17 cellular contexts compared by ENCODE assay signal in the genomic region with DNA sequence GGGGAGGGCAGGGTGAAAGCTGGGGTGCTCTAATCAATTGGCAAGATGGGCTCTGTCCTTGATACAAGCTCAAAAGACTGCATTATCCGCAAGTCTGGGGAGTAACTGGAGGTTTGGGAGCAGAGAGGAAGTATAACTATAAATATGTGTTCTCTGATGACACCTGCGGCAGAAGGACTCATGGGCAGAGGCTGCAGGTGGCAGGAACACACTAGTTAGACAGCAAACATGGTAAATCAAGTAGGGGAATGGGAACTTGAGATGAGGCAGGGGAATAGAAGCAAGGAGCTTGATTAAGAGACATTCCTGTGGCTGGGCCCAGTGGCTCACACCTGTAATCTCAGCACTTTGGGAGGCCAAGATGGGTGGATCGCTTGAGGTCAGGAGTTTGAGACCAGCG. TPM values are rescaled to one million over a fixed set of nuclear protein-coding genes. Genes with fewer than 3 reads are reported as not detected.
DNase-seq lines count a peak whose midpoint lies in the region; ATAC-seq and TF ChIP-seq lines count a peak whose summit lies in the region.
"Had no signal": no experiment of that assay in that cellular context is flagged by ENCODE, and none has a peak within 500 bp of the region (broad histone marks: within the 10 kb centered on the region; RNA-seq: fewer than 3 reads in every experiment).

No MANE protein-coding gene starts in this region.

- H3K4me3 Mint-ChIP-seq in CD8-positive, alpha-beta memory T cell, result peak overlapping the region in 4 of 7 donors; percentile 6 to 37 (median 21)
- H3K4me3 Mint-ChIP-seq in mesothelial cell of epicardium, result no peak overlapping the region

- H4K20me1 ChIP-seq in BLaER1 (no peaks in the 10 kb centered on the region), OCI-LY7 (ENCODE audit: insufficient read depth, low read length) (no peaks in the 10 kb centered on the region; the same call in 1 of the 2 replicates)

- TF ChIP-seq CTCF in OCI-LY7 (conservative IDR thresholded peaks at IDR 0.05; ENCODE audit: low read length) (0 out of 2 replicates have a peak, but pooled peaks have one; percentile 16), mesothelial cell of epicardium (IDR thresholded peaks at IDR 0.05; ENCODE audit: unreplicated experiment) (no peak)

- no peaks in the 10 kb centered on the region for H3K9me2 ChIP-seq in OCI-LY7 (ENCODE audit: insufficient read depth, low read length)

- H3K27ac ChIP-seq in BLaER1 (no peak overlapping the region), OCI-LY7 (ENCODE audit: low read depth, low read length, poor library complexity, severe bottlenecking) (peak overlapping the region; percentile 53)
- no peak overlapping the region for H3K27ac ChIP-seq in CD8-positive, alpha-beta memory T cell (ENCODE audit: low read depth, low read length)
- H3K27ac ChIP-seq: epithelial cell of prostate, gastroesophageal sphincter had no signal

- H3K4me1 Mint-ChIP-seq in CD8-positive, alpha-beta memory T cell, result peaks cover 21 to 45% (median 34%) of the 10 kb centered on the region in 3 donors
- H3K4me1 Mint-ChIP-seq in mesothelial cell of epicardium, result peaks cover 30% of the 10 kb centered on the region

- intact Hi-C loops in OCI-LY7 (cut with micrococcal nuclease; ENCODE audit: unreplicated experiment), result no loop called here

- H3K79me2 ChIP-seq in OCI-LY7 (ENCODE audit: insufficient read depth, low read depth, low read length), result peaks cover 57% of the 10 kb centered on the region

- POLR2A ChIA-PET in CD8-positive, alpha-beta memory T cell (lab: Charles Lee), result interaction anchor here (1.0 kb wide), 1 partner anchor 18 kb away, joined by 3 read pairs; no protein-coding TSS in a partner anchor
- POLR2A ChIA-PET in OCI-LY7 (lab: Charles Lee), result interaction anchor here (1.0 to 1.4 kb wide), 2 partner anchors 18 to 107 kb away, joined by 3 to 12 read pairs; no protein-coding TSS in a partner anchor

- ATAC-seq in GM21390 (IDR thresholded peaks at IDR 0.05; ENCODE audit: unreplicated experiment), result no peak
- ATAC-seq: gastroesophageal sphincter, Panc1, right cardiac atrium had no signal

- peak overlapping the region in 7 of 8 donors; percentile 0 to 88 (median 66) for H3K27ac Mint-ChIP-seq in CD8-positive, alpha-beta memory T cell
- H3K27ac Mint-ChIP-seq in mesothelial cell of epicardium, result peak overlapping the region; percentile 66

- H3K36me3 ChIP-seq in BLaER1, result no peaks in the 10 kb centered on the region
- no peaks in the 10 kb centered on the region for H3K36me3 ChIP-seq in CD8-positive, alpha-beta memory T cell (ENCODE audit: insufficient read depth, low read length)
- H3K36me3 ChIP-seq in OCI-LY7 (ENCODE audit: insufficient read depth, low read length), result peaks cover 5% of the 10 kb centered on the region; the same call in 1 of the 2 replicates
- H3K36me3 ChIP-seq: gastroesophageal sphincter had no signal

- H3K4me1 ChIP-seq in BLaER1 (peaks cover 46% of the 10 kb centered on the region), OCI-LY7 (ENCODE audit: insufficient read depth, low read length, poor library complexity, severe bottlenecking) (peaks cover 60% of the 10 kb centered on the region)
- H3K4me1 ChIP-seq in CD8-positive, alpha-beta memory T cell (ENCODE audit: insufficient read depth, low read length), result peaks cover 22% of the 10 kb centered on the region

- H3K9me3 Mint-ChIP-seq in CD8-positive, alpha-beta memory T cell, result no peaks in the 10 kb centered on the region
- H3K9me3 Mint-ChIP-seq in mesothelial cell of epicardium, result peaks cover 37% of the 10 kb centered on the region

- H3K27me3 ChIP-seq in BLaER1, result no peaks in the 10 kb centered on the region
- no peaks in the 10 kb centered on the region for H3K27me3 ChIP-seq in CD8-positive, alpha-beta memory T cell (ENCODE audit: insufficient read depth, low read length, poor library complexity, severe bottlenecking)
- H3K27me3 ChIP-seq: gastroesophageal sphincter had no signal

- H3K4me3 ChIP-seq in BLaER1 (no peak overlapping the region), OCI-LY7 (ENCODE audit: low read depth, low read length, poor library complexity, severe bottlenecking) (peak overlapping the region; percentile 19)
- H3K4me3 ChIP-seq in CD8-positive, alpha-beta memory T cell (ENCODE audit: low read length), result no peak overlapping the region
- H3K4me3 ChIP-seq: gastroesophageal sphincter, lung had no signal

- CTCF ChIA-PET in CD8-positive, alpha-beta memory T cell (lab: Charles Lee), result interaction anchor here (1.0 kb wide), 1 partner anchor 62 kb away, joined by 3 read pairs; no protein-coding TSS in a partner anchor
- CTCF ChIA-PET in OCI-LY7 (lab: Charles Lee; ENCODE audit: unreplicated experiment), result no interaction called here

- H2AFZ ChIP-seq in OCI-LY7 (ENCODE audit: low read length), result no peak overlapping the region

- no peak overlapping the region for H3K9ac ChIP-seq in BLaER1

- H3K27me3 Mint-ChIP-seq in CD8-positive, alpha-beta memory T cell, result peaks cover 0 to 1% of the 10 kb centered on the region in 2 donors
- H3K27me3 Mint-ChIP-seq in mesothelial cell of epicardium (ENCODE audit: low read depth), result no peaks in the 10 kb centered on the region

- DNase-seq in CD8-positive, alpha-beta memory T cell, result no peak
- DNase-seq in OCI-LY7 (ENCODE audit: low spot score) (peak; percentile 59), mesothelial cell of epicardium (ENCODE audit: low spot score in 2 of 2, unreplicated experiment in 2 of 2) (no peak), iPS-NIHi11 (ENCODE audit: low spot score) (no peak), NCI-H82 treated with DMSO at 0.1 percent for 48 hours (lab: John Stamatoyannopoulos, UW; ENCODE audit: unreplicated experiment) (no peak)
- DNase-seq: aorta, cortex of kidney, KBM-7, NCI-H1436 treated with DMSO at 0.1 percent for 48 hours, NCI-H446 treated with DMSO at 0.1 percent for 48 hours, right cardiac atrium had no signal

- H3K36me3 Mint-ChIP-seq in CD8-positive, alpha-beta memory T cell, result peaks cover 0 to 8% (median 4%) of the 10 kb centered on the region in 3 donors
- H3K36me3 Mint-ChIP-seq in mesothelial cell of epicardium, result peaks cover 3% of the 10 kb centered on the region

- BruUV-seq in OCI-LY7 (replicated peaks; lab: Mats Ljungman, UMichigan), result no TSS peak

- H3K4me2 ChIP-seq in BLaER1 (peak overlapping the region; percentile 63), OCI-LY7 (ENCODE audit: low read length) (peak overlapping the region; percentile 64)

- H3K9me3 ChIP-seq in BLaER1 (no peaks in the 10 kb centered on the region), OCI-LY7 (ENCODE audit: low read length) (no peaks in the 10 kb centered on the region)
- H3K9me3 ChIP-seq in CD8-positive, alpha-beta memory T cell (ENCODE audit: low read length), result no peaks in the 10 kb centered on the region
- H3K9me3 ChIP-seq: gastroesophageal sphincter had no signal

RNA-seq across cellular contexts. Expression of a gene that starts 30.3 kb away (rescaled TPM):
- total RNA-seq in CD8-positive, alpha-beta memory T cell, result 10 to 100 TPM; 79.7 to 91.9 TPM
- polyA plus RNA-seq in CD8-positive, alpha-beta memory T cell, result 221 TPM
- total RNA-seq in OCI-LY7 (2014; rRNA removed; shearing (Covaris generic)), result 26.1 and 54.6 TPM in 2 replicates
- 82.4 and 90.3 TPM in 2 replicates for total RNA-seq in OCI-LY7 (2022)
- total RNA-seq in mesothelial cell of epicardium, result 30.6 to 35.9 TPM (median 32.8 TPM) in 3 replicates
